ENCODE assay signal across 8 cellular contexts in the genomic region with DNA sequence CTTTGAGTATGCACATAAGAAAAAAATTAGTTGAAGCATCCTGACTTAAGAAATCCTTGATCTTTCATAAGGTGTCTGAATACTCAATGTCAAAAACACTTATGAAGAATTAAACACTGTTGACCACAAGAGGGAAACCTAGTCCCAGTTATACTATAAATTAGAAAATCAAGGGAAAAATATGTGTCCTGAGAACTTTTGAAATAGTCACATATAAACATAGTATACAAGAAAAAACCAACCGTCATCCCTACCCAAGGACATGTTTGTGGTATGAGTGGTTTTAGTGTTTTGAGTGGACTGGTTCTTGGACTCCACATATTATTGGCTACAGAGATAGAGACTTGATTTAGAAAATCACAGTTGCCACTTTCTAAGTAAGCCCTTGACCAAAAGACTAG. TPM values are rescaled to one million over a fixed set of nuclear protein-coding genes. Genes with fewer than 3 reads are reported as not detected.
DNase-seq lines count a peak whose midpoint lies in the region; ATAC-seq and TF ChIP-seq lines count a peak whose summit lies in the region.
"Had no signal": no experiment of that assay in that cellular context is flagged by ENCODE, and none has a peak within 500 bp of the region (broad histone marks: within the 10 kb centered on the region; RNA-seq: fewer than 3 reads in every experiment).

No MANE protein-coding gene starts in this region.

- H3K4me1 ChIP-seq in endodermal cell (ENCODE audit: control insufficient read depth, insufficient read depth, low read length) (no peaks in the 10 kb centered on the region), prostate gland (replicated peaks) (no peaks in the 10 kb centered on the region), mucosa of descending colon (ENCODE audit: low read depth) (no peaks in the 10 kb centered on the region)

- ATAC-seq in GM18858 (IDR thresholded peaks at IDR 0.05; ENCODE audit: unreplicated experiment) (no peak), mucosa of descending colon (no peak)

- H3K36me3 Mint-ChIP-seq in endodermal cell (ENCODE audit: low read depth) = no peaks in the 10 kb centered on the region

- H3K27me3 ChIP-seq in endodermal cell (ENCODE audit: control insufficient read depth, insufficient read depth, low read length, poor library complexity, severe bottlenecking) (no peaks in the 10 kb centered on the region), prostate gland (replicated peaks; ENCODE audit: insufficient read depth) (no peaks in the 10 kb centered on the region)

- no peak overlapping the region for H3K27ac Mint-ChIP-seq in endodermal cell

- H3K9me3 Mint-ChIP-seq in endodermal cell = no peaks in the 10 kb centered on the region

- no peak overlapping the region for H3K27ac ChIP-seq in endodermal cell (ENCODE audit: low read depth, low read length)
- H3K27ac ChIP-seq in prostate gland = no peak overlapping the region

- H3K27me3 Mint-ChIP-seq in endodermal cell (ENCODE audit: insufficient read depth) = peaks cover 13% of the 10 kb centered on the region

- H3K36me3 ChIP-seq in endodermal cell (ENCODE audit: control insufficient read depth, insufficient read depth, low read length) (no peaks in the 10 kb centered on the region), prostate gland (no peaks in the 10 kb centered on the region), mucosa of descending colon (ENCODE audit: low read depth) (no peaks in the 10 kb centered on the region)

- H3K9me3 ChIP-seq in endodermal cell (ENCODE audit: control insufficient read depth, low read length) (no peaks in the 10 kb centered on the region), prostate gland (no peaks in the 10 kb centered on the region), mucosa of descending colon (no peaks in the 10 kb centered on the region)

- no CpG with 5 or more reads among the region's 1 CpG for WGBS in endodermal cell (ENCODE audit: insufficient coverage in 1 of 2, insufficient read length in 1 of 2), 2 experiments
- WGBS in prostate gland = 0% methylated on average over 1 of the region's 1 CpG

- no peaks in the 10 kb centered on the region for H3K4me1 Mint-ChIP-seq in endodermal cell

- H3K4me3 ChIP-seq in endodermal cell (ENCODE audit: low read length) = no peak overlapping the region
- no peak overlapping the region for H3K4me3 ChIP-seq in prostate gland
- no peak overlapping the region for H3K4me3 ChIP-seq in mucosa of descending colon

- no peak overlapping the region for H3K4me3 Mint-ChIP-seq in endodermal cell

- no peak for TF ChIP-seq POLR2A in prostate gland (IDR thresholded peaks at IDR 0.05)

- H3K9ac ChIP-seq in endodermal cell (ENCODE audit: extremely low read depth, low read length, poor library complexity, severe bottlenecking) = no peak overlapping the region

- DNase-seq in NCI-H2227 treated with DMSO at 0.1 percent for 48 hours (lab: John Stamatoyannopoulos, UW) (peak; percentile 15), endodermal cell (no peak), prostate gland (ENCODE audit: low spot score) (no peak), NCI-H510A (lab: John Stamatoyannopoulos, UW) (no peak), mucosa of descending colon (no peak)

- TF ChIP-seq CTCF in GM12872 (IDR thresholded peaks at IDR 0.05; ENCODE audit: insufficient read depth, low read depth, low read length) (peak; percentile 22; the same call in 1 of the 3 replicates), endodermal cell (conservative IDR thresholded peaks at IDR 0.05) (peak; percentile 81), prostate gland (IDR thresholded peaks at IDR 0.05) (peak in 3 of 4 experiments; percentile 55 to 64 (median 62)), mucosa of descending colon (IDR thresholded peaks at IDR 0.05) (no peak)

- intact Hi-C loops in prostate gland (cut with DNase I) (no loop called here), mucosa of descending colon (cut with DNase I, micrococcal nuclease) (loop anchor here (5.0 kb wide), 1 partner anchor 270 kb away; no protein-coding TSS in a partner anchor)

RNA-seq across cellular contexts. Expression of a gene that starts 7.6 kb away (rescaled TPM):
- under 1 TPM in 1 of 2 donors, not detected in 1; 0.27 TPM for total RNA-seq in endodermal cell
- 0.18 TPM for polyA plus RNA-seq in endodermal cell (2013, experiment 1 of 2)
- polyA plus RNA-seq in endodermal cell (2013, experiment 2 of 2) = not detected
- 100 to 1,000 TPM; 116 to 145 TPM for total RNA-seq in prostate gland
- total RNA-seq in mucosa of descending colon = 100 to 1,000 TPM in 2 of 3 donors, 10 to 100 TPM in 1; 69.0 to 333 (median 115) TPM

RNA-seq across cellular contexts. Expression of a gene that starts 25.1 kb away (rescaled TPM):
- not detected for total RNA-seq in endodermal cell
- polyA plus RNA-seq in endodermal cell (2013, experiment 1 of 2) = not detected
- not detected for polyA plus RNA-seq in endodermal cell (2013, experiment 2 of 2)
- not detected for total RNA-seq in prostate gland
- not detected for total RNA-seq in mucosa of descending colon
- total RNA-seq: T-helper 1 cell treated with Interleukin-12 subunit alpha and Interleukin-12 subunit beta and Interleukin-4 antibody, amounts not matched to agents 30 ng/mL and 1 ng/mL, for 36 hours had no signal

Comparison
In these comparisons a context has a peak if more than half of its experiments do, and no peak if none do; other contexts are left out.
1. RNA of a gene that starts 7.6 kb away (total RNA-seq): 116 to 145 TPM in prostate gland and 69.0 to 333 TPM in mucosa of descending colon; 0.27 TPM in endodermal cell; every median in the first group is over 10 times any median in the second.